In the genomic region with DNA sequence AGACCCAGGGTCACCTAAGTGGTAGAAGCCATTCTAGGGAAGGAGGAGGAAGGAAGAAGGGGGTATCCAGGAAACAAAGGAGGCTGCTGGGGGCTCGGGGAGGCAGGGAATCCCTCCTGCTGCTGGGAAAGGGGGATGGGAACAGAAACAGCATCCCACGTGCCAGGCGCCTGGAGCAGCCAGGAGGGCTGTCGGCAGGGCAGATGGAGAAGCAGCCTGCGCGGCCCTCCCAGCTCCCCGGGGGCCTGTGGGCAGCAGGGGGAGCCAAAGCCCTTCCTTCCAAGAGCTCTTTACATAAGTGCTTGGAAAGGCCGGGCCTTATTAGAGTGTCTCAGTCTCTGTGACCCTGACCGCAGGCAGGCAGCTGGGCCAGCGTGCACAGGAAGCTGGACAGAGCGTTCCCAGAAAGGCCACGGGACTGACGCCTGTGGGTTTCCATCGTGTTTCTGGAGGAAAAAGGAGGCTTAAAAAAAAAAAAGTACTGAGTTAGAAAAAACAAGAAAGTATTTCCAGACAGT, we compare ENCODE assay signal across 8 cellular contexts.
DNase-seq lines count a peak whose midpoint lies in the region; ATAC-seq and TF ChIP-seq lines count a peak whose summit lies in the region.

No MANE protein-coding gene starts in this region.

- no peak for ATAC-seq in HG03025 (IDR thresholded peaks at IDR 0.05; ENCODE audit: low FRiP score, unreplicated experiment)

- H3K27me3 ChIP-seq in layer of hippocampus (ENCODE audit: control insufficient read depth, insufficient read depth, low read length) = no peaks in the 10 kb centered on the region

- DNase-seq in C1 segment of cervical spinal cord (lab: John Stamatoyannopoulos, UW) = peak in 13 of 14 donors; percentile 15 to 90 (median 74)
- DNase-seq in GOT3 (lab: John Stamatoyannopoulos, UW) = peak; percentile 24
- DNase-seq in NCI-H446 treated with DMSO at 0.1 percent for 48 hours (lab: John Stamatoyannopoulos, UW) = peak; percentile 78
- DNase-seq in activated CD4-positive, alpha-beta T cell treated with anti-CD3 and anti-CD28 coated beads for 48 hours = peak; percentile 78
- DNase-seq in choroid plexus epithelial cell (ENCODE audit: low read depth) = peak; percentile 99
- DNase-seq in stimulated activated CD4-positive, alpha-beta T cell treated with anti-CD3 and anti-CD28 coated beads, Interleukin-15, amount 100 ng/mL, for 24 hours = peak; percentile 74

- H3K4me3 ChIP-seq in choroid plexus epithelial cell (ENCODE audit: low read depth, low read length) = no peak overlapping the region

- peak; percentile 88 for TF ChIP-seq CTCF in choroid plexus epithelial cell (conservative IDR thresholded peaks at IDR 0.05; ENCODE audit: low read depth, low read length)

- H3K27ac ChIP-seq in layer of hippocampus (ENCODE audit: low read depth, low read length) = peak overlapping the region; percentile 94

Comparison
In these comparisons a context has a peak if more than half of its experiments do, and no peak if none do; other contexts are left out.
1. DNase-seq: peak in every context shown above with its lines; median percentile 99 in choroid plexus epithelial cell; 78 in NCI-H446 treated with DMSO at 0.1 percent for 48 hours; 78 in activated CD4-positive, alpha-beta T cell treated with anti-CD3 and anti-CD28 coated beads for 48 hours; 74 in C1 segment of cervical spinal cord; 74 in stimulated activated CD4-positive, alpha-beta T cell treated with anti-CD3 and anti-CD28 coated beads, Interleukin-15, amount 100 ng/mL, for 24 hours; 24 in GOT3.